In genomic region chrX:9130031-9130430, GRCh38 we compare ENCODE assay signal across 21 cellular contexts.
DNase-seq lines count a peak whose midpoint lies in the region; ATAC-seq lines count a peak whose summit lies in the region.
"Had no signal": no experiment of that assay in that cellular context is flagged by ENCODE, and none has a peak within 500 bp of the region (broad histone marks: within the 10 kb centered on the region; RNA-seq: fewer than 3 reads in every experiment).

No MANE protein-coding gene starts in this region.

- no peak overlapping the region for H3K27ac ChIP-seq in caudate nucleus (ENCODE audit: low read depth, low read length)
- H3K27ac ChIP-seq: A549; BLaER1 treated with 17β-estradiol and CSF1 and Interleukin-3, amounts not matched to agents 10 nM and 100 nM had no signal

- no peak for ATAC-seq in HG03095 (IDR thresholded peaks at IDR 0.05; ENCODE audit: unreplicated experiment)
- ATAC-seq: A549 had no signal

- DNase-seq in activated naive CD4-positive, alpha-beta T cell treated with Interleukin-2 at 50 U/mL for 16 hours, result peak; percentile 5
- no peak for DNase-seq in activated naive CD4-positive, alpha-beta T cell (lab: John Stamatoyannopoulos, UW)
- DNase-seq in stimulated activated naive CD4-positive, alpha-beta T cell treated with Interleukin-2 at 50 U/mL for 16 hours (lab: John Stamatoyannopoulos, UW), result peak; percentile 0
- DNase-seq in stimulated activated naive CD4-positive, alpha-beta T cell (lab: John Stamatoyannopoulos, UW), result no peak
- DNase-seq in caudate nucleus (lab: John Stamatoyannopoulos, UW) (peak in 36 of 61 donors; percentile 0 to 74 (median 10)), NCI-H82 treated with DMSO at 0.1 percent for 48 hours (lab: John Stamatoyannopoulos, UW; ENCODE audit: unreplicated experiment) (no peak)
- DNase-seq: 8988T; ACHN; AML-193; BE2C; Calu3; CD4-positive, alpha-beta memory T cell; COR-L47; DMS53; DMS79 treated with DMSO at 0.1 percent for 48 hours; GF-D8; GOT3; HFFc6 had no signal

Comparison
In these comparisons a context has a peak if more than half of its experiments do, and no peak if none do; other contexts are left out.
1. DNase-seq: peak in activated naive CD4-positive, alpha-beta T cell treated with Interleukin-2 at 50 U/mL for 16 hours (single experiment), stimulated activated naive CD4-positive, alpha-beta T cell treated with Interleukin-2 at 50 U/mL for 16 hours (single experiment) and caudate nucleus (36 of 61); none in activated naive CD4-positive, alpha-beta T cell (0 of 4), stimulated activated naive CD4-positive, alpha-beta T cell (0 of 6) and NCI-H82 treated with DMSO at 0.1 percent for 48 hours (single experiment).